20 cellular contexts compared by ENCODE assay signal in genomic region chr10:133637202-133637845, GRCh38. TPM values are rescaled to one million over a fixed set of nuclear protein-coding genes. Genes with fewer than 3 reads are reported as not detected.
DNase-seq lines count a peak whose midpoint lies in the region; ATAC-seq and TF ChIP-seq lines count a peak whose summit lies in the region.
"Not testable (repeated sequence)": the region's sequence is repeated elsewhere in the genome, so short reads cannot be mapped to it uniquely, and the experiment has no call there.
"Had no signal": no experiment of that assay in that cellular context is flagged by ENCODE, and none has a peak within 500 bp of the region (broad histone marks: within the 10 kb centered on the region; RNA-seq: fewer than 3 reads in every experiment).

No MANE protein-coding gene starts in this region.

- peak; percentile 24 for TF ChIP-seq CTCF in 22Rv1 (IDR thresholded peaks at IDR 0.05)
- TF ChIP-seq CTCF in DND-41 (IDR thresholded peaks at IDR 0.05; ENCODE audit: borderline replicate concordance, extremely low read depth, low read length, poor library complexity, severe bottlenecking); SK-N-SH (IDR thresholded peaks at IDR 0.05): not testable (repeated sequence)
- peak; percentile 13 for TF ChIP-seq CTCF in activated CD8-positive, alpha-beta T cell treated with anti-CD3 and anti-CD28 coated beads for 36 hours (IDR thresholded peaks at IDR 0.05)
- peak; percentile 15 for TF ChIP-seq CTCF in lower lobe of right lung (IDR thresholded peaks at IDR 0.05)

- H2AFZ ChIP-seq in DND-41 (ENCODE audit: low read depth, low read length); SK-N-SH (ENCODE audit: low read depth): not testable (repeated sequence)

- not testable (repeated sequence) for H3K27ac ChIP-seq in 22Rv1; DND-41 (ENCODE audit: low read length); SK-N-SH (ENCODE audit: low read depth in 2 of 2, low read length in 1 of 2); lower lobe of right lung

- POLR2A ChIA-PET in SK-N-SH (lab: Yijun Ruan, JAX); activated CD8-positive, alpha-beta T cell treated with anti-CD3 and anti-CD28 coated beads for 36 hours (lab: Charles Lee): not testable (repeated sequence)

- H3F3A ChIP-seq in SK-N-SH (replicated peaks; ENCODE audit: insufficient read depth): not testable (repeated sequence)

- WGBS in SK-N-SH (ENCODE audit: low lambda C conversion rate): no CpG with 5 or more reads among the region's 35 CpGs

- H3K4me1 ChIP-seq in DND-41 (ENCODE audit: insufficient read depth, low read length); SK-N-SH (ENCODE audit: control insufficient read depth in 1 of 2, insufficient read depth in 2 of 2, low read depth in 1 of 2, low read length in 1 of 2); lower lobe of right lung: not testable (repeated sequence)

- H3K9me3 Mint-ChIP-seq in activated CD8-positive, alpha-beta T cell treated with anti-CD3 and anti-CD28 coated beads for 36 hours; activated naive CD8-positive, alpha-beta T cell (ENCODE audit: low read depth); stimulated activated effector memory CD8-positive, alpha-beta T cell treated with anti-CD3 and anti-CD28 coated beads, Interleukin-12 subunit alpha, Interleukin-12 subunit beta, amount 100 ng/mL, for 72 hours: not testable (repeated sequence)

- H3K9me2 ChIP-seq in SK-N-SH: not testable (repeated sequence)

- peak; percentile 76 for ATAC-seq in DND-41 (ENCODE audit: insufficient read depth, low read depth)
- ATAC-seq in HG02870 (IDR thresholded peaks at IDR 0.05; ENCODE audit: unreplicated experiment): peak; percentile 69
- ATAC-seq in activated CD8-positive, alpha-beta T cell treated with anti-CD3 and anti-CD28 coated beads for 36 hours: peak; percentile 78
- not testable (repeated sequence) for ATAC-seq in lower lobe of right lung
- ATAC-seq in stimulated activated effector memory CD8-positive, alpha-beta T cell treated with anti-CD3 and anti-CD28 coated beads, Interleukin-12 subunit alpha, Interleukin-12 subunit beta, amount 100 ng/mL, for 72 hours: peak; percentile 66

- intact Hi-C loops in activated CD8-positive, alpha-beta T cell treated with anti-CD3 and anti-CD28 coated beads for 36 hours (cut with micrococcal nuclease); lower lobe of right lung (cut with DNase I): not testable (repeated sequence)

- not testable (repeated sequence) for H3K9me3 ChIP-seq in DND-41 (ENCODE audit: insufficient read depth, low read length, severe bottlenecking); SK-N-SH; lower lobe of right lung

- not testable (repeated sequence) for H3K4me2 ChIP-seq in DND-41 (ENCODE audit: insufficient read depth, low read length)
- H3K4me2 ChIP-seq in SK-N-SH: 0 out of 2 replicates have a peak overlapping the region, but pooled peaks have one; percentile 76

- H3K79me2 ChIP-seq in DND-41 (ENCODE audit: insufficient read depth, low read length); SK-N-SH (ENCODE audit: insufficient read depth): not testable (repeated sequence)

- H3K27me3 Mint-ChIP-seq in activated CD8-positive, alpha-beta T cell treated with anti-CD3 and anti-CD28 coated beads for 36 hours; activated naive CD8-positive, alpha-beta T cell: not testable (repeated sequence)

- not testable (repeated sequence) for TF ChIP-seq RAD21 in SK-N-SH (IDR thresholded peaks at IDR 0.05; ENCODE audit: low read length)

- not testable (repeated sequence) for H3K9ac ChIP-seq in DND-41 (ENCODE audit: low read depth, low read length)
- H3K9ac ChIP-seq in SK-N-SH: 0 out of 2 replicates have a peak overlapping the region, but pooled peaks have one; percentile 48

- H3K4me3 ChIP-seq in DND-41 (ENCODE audit: low read depth in 1 of 2, low read length in 2 of 2); lower lobe of right lung: not testable (repeated sequence)
- peak overlapping the region in 1 of 2 experiments; percentile 51; a peak in 2 of 4 replicates for H3K4me3 ChIP-seq in SK-N-SH (ENCODE audit: low read depth in 2 of 2, low read length in 1 of 2)

- not testable (repeated sequence) for H4K20me1 ChIP-seq in DND-41 (ENCODE audit: insufficient read depth, low read length); SK-N-SH (ENCODE audit: insufficient read depth)

- not testable (repeated sequence) for H3K27ac Mint-ChIP-seq in activated CD8-positive, alpha-beta T cell treated with anti-CD3 and anti-CD28 coated beads for 36 hours; activated naive CD8-positive, alpha-beta T cell; stimulated activated effector memory CD8-positive, alpha-beta T cell treated with anti-CD3 and anti-CD28 coated beads, Interleukin-12 subunit alpha, Interleukin-12 subunit beta, amount 100 ng/mL, for 72 hours

- not testable (repeated sequence) for DNase-seq in DND-41; SK-N-SH; activated CD8-positive, alpha-beta T cell treated with anti-CD3 and anti-CD28 coated beads for 36 hours; lower lobe of right lung; stimulated activated effector memory CD8-positive, alpha-beta T cell treated with anti-CD3 and anti-CD28 coated beads, Interleukin-12 subunit alpha, Interleukin-12 subunit beta, amount 100 ng/mL, for 72 hours (ENCODE audit: low spot score in 2 of 2)

- H3K4me3 Mint-ChIP-seq in activated CD8-positive, alpha-beta T cell treated with anti-CD3 and anti-CD28 coated beads for 36 hours; stimulated activated effector memory CD8-positive, alpha-beta T cell treated with anti-CD3 and anti-CD28 coated beads, Interleukin-12 subunit alpha, Interleukin-12 subunit beta, amount 100 ng/mL, for 72 hours: not testable (repeated sequence)
- peak overlapping the region; percentile 70 for H3K4me3 Mint-ChIP-seq in activated naive CD8-positive, alpha-beta T cell

- not testable (repeated sequence) for H3K36me3 ChIP-seq in DND-41 (ENCODE audit: insufficient read depth, low read length); SK-N-SH (replicated peaks in 1 of 2; ENCODE audit: control insufficient read depth in 1 of 2, insufficient read depth in 2 of 2, low read length in 1 of 2); lower lobe of right lung

- H3K4me1 Mint-ChIP-seq in activated CD8-positive, alpha-beta T cell treated with anti-CD3 and anti-CD28 coated beads for 36 hours (ENCODE audit: low read depth); activated naive CD8-positive, alpha-beta T cell (ENCODE audit: low read depth); stimulated activated effector memory CD8-positive, alpha-beta T cell treated with anti-CD3 and anti-CD28 coated beads, Interleukin-12 subunit alpha, Interleukin-12 subunit beta, amount 100 ng/mL, for 72 hours: not testable (repeated sequence)

- H3K36me3 Mint-ChIP-seq in activated CD8-positive, alpha-beta T cell treated with anti-CD3 and anti-CD28 coated beads for 36 hours (ENCODE audit: low read depth); activated naive CD8-positive, alpha-beta T cell; stimulated activated effector memory CD8-positive, alpha-beta T cell treated with anti-CD3 and anti-CD28 coated beads, Interleukin-12 subunit alpha, Interleukin-12 subunit beta, amount 100 ng/mL, for 72 hours: not testable (repeated sequence)

- CTCF ChIA-PET in SK-N-SH (lab: Yijun Ruan, JAX); activated CD8-positive, alpha-beta T cell treated with anti-CD3 and anti-CD28 coated beads for 36 hours (lab: Charles Lee): not testable (repeated sequence)

- H3K27me3 ChIP-seq in DND-41 (ENCODE audit: insufficient read depth, low read length, poor library complexity); SK-N-SH (ENCODE audit: insufficient read depth): not testable (repeated sequence)
- peaks cover 11% of the 10 kb centered on the region for H3K27me3 ChIP-seq in lower lobe of right lung (ENCODE audit: low read depth)

- not testable (repeated sequence) for TF ChIP-seq EP300 in SK-N-SH (IDR thresholded peaks at IDR 0.05; ENCODE audit: borderline replicate concordance in 1 of 2, low read depth in 1 of 2, low read length in 1 of 2)

RNA-seq across cellular contexts. Expression of gene FRG2B, which starts 10.7 kb away (rescaled TPM):
- polyA plus RNA-seq in SK-N-SH (2012; rRNA removed): not detected in 2 replicates
- not detected in 2 replicates for polyA plus RNA-seq in SK-N-SH (2012; cell fraction: cytosol; rRNA removed)
- polyA plus RNA-seq in SK-N-SH (2012; cell fraction: nucleus; rRNA removed): not detected in 2 replicates
- not detected for total RNA-seq in activated CD8-positive, alpha-beta T cell treated with anti-CD3 and anti-CD28 coated beads for 36 hours
- not detected for total RNA-seq in lower lobe of right lung
- total RNA-seq: activated CD4-positive, alpha-beta T cell treated with anti-CD3 and anti-CD28 coated beads, Interleukin-2, amount 10 ng/mL, durations not matched to agents 24 days and 14 days; aorta; cardiac septum; Daoy; gastroesophageal sphincter; GM12878; left lung; M059J; natural killer cell treated with Interleukin-12 subunit alpha and Interleukin-12 subunit beta and Interleukin-15 and Interleukin-18, amount 100 ng/mL, for 72 hours; osteoblast; SJSA1; skeletal muscle tissue had no signal
- polyA plus RNA-seq: aorta, GM12878 had no signal
